Comparison of ENCODE assay signal across 29 cellular contexts in genomic region chr16:83906690-83907089, GRCh38. TPM values are rescaled to one million over a fixed set of nuclear protein-coding genes. Genes with fewer than 3 reads are reported as not detected.
DNase-seq lines count a peak whose midpoint lies in the region; ATAC-seq, FAIRE-seq and TF ChIP-seq lines count a peak whose summit lies in the region.
"Had no signal": no experiment of that assay in that cellular context is flagged by ENCODE, and none has a peak within 500 bp of the region (broad histone marks: within the 10 kb centered on the region; RNA-seq: fewer than 3 reads in every experiment).

No MANE protein-coding gene starts in this region.

- H3K9ac ChIP-seq in smooth muscle cell (ENCODE audit: low read depth), result no peak overlapping the region
- H3K9ac ChIP-seq: BLaER1 treated with 17β-estradiol and CSF1 and Interleukin-3, amounts not matched to agents 10 nM and 100 nM; KMS-11; SK-N-SH had no signal

- intact Hi-C loops in left ventricle myocardium inferior (cut with micrococcal nuclease) (no loop called here), cardiac septum (cut with DNase I) (no loop called here), sciatic nerve (cut with DNase I) (no loop called here)

- no peaks in the 10 kb centered on the region for H3K9me2 ChIP-seq in hepatocyte (replicated peaks; ENCODE audit: insufficient read depth)
- H3K9me2 ChIP-seq: SK-N-SH had no signal

- no peaks in the 10 kb centered on the region for H3K27me3 ChIP-seq in left ventricle myocardium inferior (ENCODE audit: low read depth)
- H3K27me3 ChIP-seq in hepatocyte, result no peaks in the 10 kb centered on the region
- no peaks in the 10 kb centered on the region for H3K27me3 ChIP-seq in smooth muscle cell (ENCODE audit: low read depth)
- H3K27me3 ChIP-seq: BLaER1 treated with 17β-estradiol and CSF1 and Interleukin-3, amounts not matched to agents 10 nM and 100 nM had no signal

- WGBS in hepatocyte (ENCODE audit: low lambda C conversion rate, missing lambda C conversion rate), result 47% methylated on average over 7 of the region's 7 CpGs
- 24% methylated on average over 7 of the region's 7 CpGs for WGBS in smooth muscle cell (ENCODE audit: low lambda C conversion rate)

- H3K79me2 ChIP-seq in hepatocyte, result peaks cover 47% of the 10 kb centered on the region
- H3K79me2 ChIP-seq in smooth muscle cell (ENCODE audit: low read depth), result no peaks in the 10 kb centered on the region

- peaks cover 47% of the 10 kb centered on the region for H3K36me3 ChIP-seq in left ventricle myocardium inferior
- no peaks in the 10 kb centered on the region for H3K36me3 ChIP-seq in hepatocyte (replicated peaks; ENCODE audit: insufficient read depth, low read depth)
- peaks cover 6% of the 10 kb centered on the region for H3K36me3 ChIP-seq in smooth muscle cell (ENCODE audit: low read depth)

- no peak for TF ChIP-seq CTCF in left ventricle myocardium inferior (IDR thresholded peaks at IDR 0.05; ENCODE audit: borderline replicate concordance)
- TF ChIP-seq CTCF in cardiac fibroblast (IDR thresholded peaks at IDR 0.05; ENCODE audit: low read depth, low read length), result no peak
- no peak for TF ChIP-seq CTCF in hepatocyte (IDR thresholded peaks at IDR 0.05; ENCODE audit: poor library complexity)
- no peak for TF ChIP-seq CTCF in smooth muscle cell (IDR thresholded peaks at IDR 0.05; ENCODE audit: borderline replicate concordance, insufficient read depth, poor library complexity, severe bottlenecking)

- H3K4me1 ChIP-seq in left ventricle myocardium inferior (peaks cover 76% of the 10 kb centered on the region), hepatocyte (ENCODE audit: insufficient read depth) (no peaks in the 10 kb centered on the region), smooth muscle cell (ENCODE audit: low read depth) (peaks cover 10% of the 10 kb centered on the region)

- H3K4me3 ChIP-seq in left ventricle myocardium inferior (no peak overlapping the region), cardiac fibroblast (replicated peaks in 1 of 2; ENCODE audit: low read depth in 2 of 2, low read length in 2 of 2) (no peak overlapping the region), hepatocyte (no peak overlapping the region), smooth muscle cell (no peak overlapping the region)
- H3K4me3 ChIP-seq: BLaER1 treated with 17β-estradiol and CSF1 and Interleukin-3, amounts not matched to agents 10 nM and 100 nM had no signal

- no peak for FAIRE-seq in HTR-8/SVneo (lab: Jason Lieb, UNC)
- FAIRE-seq: A204.1, D721Med, G401.6, H1, RCC 7860 had no signal

- peak overlapping the region; percentile 99 for H3K27ac ChIP-seq in left ventricle myocardium inferior (replicated peaks)
- no peak overlapping the region for H3K27ac ChIP-seq in hepatocyte
- H3K27ac ChIP-seq in smooth muscle cell (ENCODE audit: low read depth), result no peak overlapping the region
- H3K27ac ChIP-seq: BLaER1 treated with 17β-estradiol and CSF1 and Interleukin-3, amounts not matched to agents 10 nM and 100 nM; KMS-11 had no signal

- H4K20me1 ChIP-seq in hepatocyte (ENCODE audit: insufficient read depth, poor library complexity, severe bottlenecking), result peaks cover 29% of the 10 kb centered on the region
- H4K20me1 ChIP-seq in smooth muscle cell (ENCODE audit: low read depth), result peaks cover 15% of the 10 kb centered on the region

- no peak overlapping the region for H2AFZ ChIP-seq in hepatocyte
- H2AFZ ChIP-seq in smooth muscle cell (ENCODE audit: low read depth), result no peak overlapping the region

- ATAC-seq in sciatic nerve, result no peak

- peaks cover 4% of the 10 kb centered on the region for H3F3A ChIP-seq in smooth muscle cell (ENCODE audit: low read depth)

- DNase-seq in left ventricle myocardium inferior (no peak), cardiac septum (ENCODE audit: low spot score) (no peak), cardiac fibroblast (ENCODE audit: low read depth in 2 of 2) (peak; percentile 22 to 80), hepatocyte (ENCODE audit: low spot score) (peak; percentile 27), smooth muscle cell (lab: John Stamatoyannopoulos, UW; ENCODE audit: unreplicated experiment) (no peak), NCI-H1436 (lab: John Stamatoyannopoulos, UW) (no peak), sciatic nerve (ENCODE audit: low spot score) (no peak), HTR-8/SVneo (ENCODE audit: insufficient read length, low spot score) (no peak)
- DNase-seq: AML-193; CD4-positive, alpha-beta T cell; DMS53; HCEC 1CT; NCI-H1092; NCI-H1417 treated with DMSO at 0.1 percent for 48 hours; NCI-H187; NCI-H2081 treated with DMSO at 0.1 percent for 48 hours; NCI-H2171; NCI-H345; NCI-H510A treated with DMSO at 0.1 percent for 48 hours; NCI-H748 treated with DMSO at 0.1 percent for 48 hours; SIG-M5; SK-N-SH had no signal

- H3K9me3 ChIP-seq in left ventricle myocardium inferior (replicated peaks) (no peaks in the 10 kb centered on the region), hepatocyte (ENCODE audit: low read depth) (no peaks in the 10 kb centered on the region), smooth muscle cell (replicated peaks; ENCODE audit: low read depth) (no peaks in the 10 kb centered on the region)
- H3K9me3 ChIP-seq: BLaER1 treated with 17β-estradiol and CSF1 and Interleukin-3, amounts not matched to agents 10 nM and 100 nM; SK-N-SH had no signal

- peak overlapping the region; percentile 44 for H3K4me2 ChIP-seq in hepatocyte
- peak overlapping the region; percentile 14 for H3K4me2 ChIP-seq in smooth muscle cell
- H3K4me2 ChIP-seq: BLaER1 treated with 17β-estradiol and CSF1 and Interleukin-3, amounts not matched to agents 10 nM and 100 nM; KMS-11; SK-N-SH had no signal

RNA-seq across cellular contexts. Expression of gene MLYCD, which starts 7.8 kb away (rescaled TPM):
- total RNA-seq in left ventricle myocardium inferior (50.4 TPM), cardiac septum (20.1 TPM), hepatocyte (5.5 and 6.3 TPM in 2 replicates), smooth muscle cell (1.2 and 1.8 TPM in 2 replicates), sciatic nerve (8.2 TPM)
- polyA plus RNA-seq in hepatocyte (9.0 and 10.1 TPM in 2 replicates), smooth muscle cell (1.6 and 4.0 TPM in 2 replicates)

RNA-seq across cellular contexts. Expression of gene OSGIN1, which starts 46.4 kb away (rescaled TPM):
- total RNA-seq in left ventricle myocardium inferior (12.5 TPM), cardiac septum (12.6 TPM), hepatocyte (1.9 and 3.3 TPM in 2 replicates), smooth muscle cell (5.1 and 8.9 TPM in 2 replicates), sciatic nerve (11.5 TPM)
- polyA plus RNA-seq in hepatocyte (6.0 and 10.0 TPM in 2 replicates), smooth muscle cell (12.4 and 13.8 TPM in 2 replicates)

Comparison
In these comparisons a context has a peak if more than half of its experiments do, and no peak if none do; other contexts are left out.
1. DNase-seq: peak in cardiac fibroblast (2 of 2) and hepatocyte (single experiment); none in left ventricle myocardium inferior (single experiment), cardiac septum (single experiment), smooth muscle cell (single experiment), NCI-H1436 (single experiment), sciatic nerve (single experiment) and HTR-8/SVneo (single experiment).